Comparison of ENCODE assay signal across 10 cellular contexts in the genomic region with DNA sequence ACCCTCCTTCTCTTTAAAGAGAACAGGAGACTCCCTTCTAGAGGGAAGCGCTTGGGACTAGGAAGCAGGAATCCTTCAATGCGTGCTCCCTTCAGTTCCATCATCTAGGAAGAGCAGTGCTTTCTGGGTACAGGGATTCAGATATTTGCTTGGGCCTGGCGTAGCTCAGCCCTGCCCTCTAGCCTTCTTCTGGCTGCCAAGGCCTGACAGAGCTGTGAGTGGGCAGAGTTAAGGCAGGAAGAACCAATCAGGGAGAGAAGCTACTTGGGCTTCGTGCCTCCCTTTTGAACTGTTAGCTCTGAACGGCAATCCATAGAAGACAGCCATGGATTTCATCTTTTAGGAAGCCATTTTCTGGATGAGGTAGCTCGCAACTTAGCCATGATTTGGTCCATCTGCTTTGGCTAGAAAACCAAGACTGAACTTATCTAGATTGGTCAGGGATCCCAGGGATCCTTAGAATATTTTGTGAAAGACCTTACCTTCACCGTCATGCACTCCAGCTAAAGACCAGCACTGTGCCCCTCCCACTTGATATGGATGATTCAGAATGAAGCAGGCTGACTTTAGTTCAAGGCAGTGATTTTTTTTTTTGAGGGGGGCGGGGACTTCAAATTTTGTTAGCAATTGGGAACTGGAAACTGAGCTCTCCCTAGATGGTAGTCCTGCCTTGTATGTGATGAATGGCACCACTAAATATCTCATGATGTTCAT. TPM values are rescaled to one million over a fixed set of nuclear protein-coding genes. Genes with fewer than 3 reads are reported as not detected.
A peak's percentile ranks its signal among the peaks of the same experiment; 100 is the strongest.
DNase-seq lines count a peak whose midpoint lies in the region; ATAC-seq and TF ChIP-seq lines count a peak whose summit lies in the region.
"Had no signal": no experiment of that assay in that cellular context is flagged by ENCODE, and none has a peak within 500 bp of the region (broad histone marks: within the 10 kb centered on the region; RNA-seq: fewer than 3 reads in every experiment).

No MANE protein-coding gene starts in this region.

- peaks cover 27% of the 10 kb centered on the region for H3K36me3 Mint-ChIP-seq in activated B cell treated with CpG ODN at 0.5 μM for 24 hours (ENCODE audit: low read depth)

- H3K27me3 ChIP-seq in right lobe of liver (no peaks in the 10 kb centered on the region), SJCRH30 (no peaks in the 10 kb centered on the region)

- H3K36me3 ChIP-seq in right lobe of liver (no peaks in the 10 kb centered on the region), SJCRH30 (no peaks in the 10 kb centered on the region)

- peaks cover 0 to 11% (median 0%) of the 10 kb centered on the region in 4 donors for H3K4me1 ChIP-seq in right lobe of liver
- H3K4me1 ChIP-seq in SJCRH30: peaks cover 21% of the 10 kb centered on the region

- no peak overlapping the region for H3K4me3 Mint-ChIP-seq in activated B cell treated with CpG ODN at 0.5 μM for 24 hours

- no peaks in the 10 kb centered on the region for H3K9me3 ChIP-seq in right lobe of liver
- H3K9me3 ChIP-seq in SJCRH30 (replicated peaks): no peaks in the 10 kb centered on the region

- no peak for TF ChIP-seq POLR2A in right lobe of liver (IDR thresholded peaks at IDR 0.05)

- intact Hi-C loops in activated B cell treated with CpG ODN at 0.5 μM for 24 hours (cut with micrococcal nuclease) (no loop called here), left ventricle myocardium superior (cut with micrococcal nuclease) (no loop called here), right lobe of liver (cut with DNase I) (loop anchor here (10.0 kb wide), 1 partner anchor 150 kb away; no protein-coding TSS in a partner anchor)

- WGBS in right lobe of liver (ENCODE audit: insufficient coverage, low coverage, low lambda C conversion rate, missing lambda C conversion rate): 91% methylated on average over 5 of the region's 8 CpGs

- ATAC-seq in activated B cell treated with CpG ODN at 0.5 μM for 24 hours (ENCODE audit: low read depth): no peak
- ATAC-seq in left ventricle myocardium superior: peak; percentile 46
- no peak for ATAC-seq in right lobe of liver

- H3K4me3 ChIP-seq in right lobe of liver (no peak overlapping the region), SJCRH30 (no peak overlapping the region)

- no peaks in the 10 kb centered on the region for H3K27me3 Mint-ChIP-seq in activated B cell treated with CpG ODN at 0.5 μM for 24 hours

- H3K4me1 Mint-ChIP-seq in activated B cell treated with CpG ODN at 0.5 μM for 24 hours: peaks cover 39% of the 10 kb centered on the region

- H3K27ac ChIP-seq in 22Rv1 (peak overlapping the region; percentile 66), right lobe of liver (no peak overlapping the region), SJCRH30 (no peak overlapping the region)

- POLR2A ChIA-PET in activated B cell treated with CpG ODN at 0.5 μM for 24 hours (lab: Charles Lee): interaction anchor here (0.5 to 2.6 kb wide), 4 partner anchors 8 to 278 kb away, joined by 3 to 10 read pairs (median 4); no protein-coding TSS in a partner anchor

- peak; percentile 73 for DNase-seq in Daoy (ENCODE audit: low read depth)
- DNase-seq in activated B cell treated with CpG ODN at 0.5 μM for 24 hours: no peak
- DNase-seq in left ventricle myocardium superior: peak; percentile 62
- DNase-seq in ureter (ENCODE audit: low spot score): no peak
- DNase-seq in right lobe of liver: no peak
- no peak for DNase-seq in SJCRH30
- no peak for DNase-seq in HuH-7 (ENCODE audit: low spot score)
- DNase-seq: activated CD4-positive, alpha-beta T cell treated with anti-CD3 and anti-CD28 coated beads, Interleukin-2, amount 50 U/mL, for 4 hours; NCI-H1694 had no signal

- no peaks in the 10 kb centered on the region for H3K9me3 Mint-ChIP-seq in activated B cell treated with CpG ODN at 0.5 μM for 24 hours

- peak overlapping the region; percentile 41 for H3K27ac Mint-ChIP-seq in activated B cell treated with CpG ODN at 0.5 μM for 24 hours

- CTCF ChIA-PET in activated B cell treated with CpG ODN at 0.5 μM for 24 hours (lab: Charles Lee): interaction anchor here (1.3 to 1.5 kb wide), 3 partner anchors 10 to 306 kb away, joined by 3 to 6 read pairs (median 5); no protein-coding TSS in a partner anchor

- TF ChIP-seq CTCF in 22Rv1 (IDR thresholded peaks at IDR 0.05) (peak; percentile 36; the same call in 1 of the 2 replicates), activated B cell treated with CpG ODN at 0.5 μM for 24 hours (IDR thresholded peaks at IDR 0.05) (no peak), right lobe of liver (IDR thresholded peaks at IDR 0.05) (no peak)

RNA-seq across cellular contexts. Expression of gene CORO6, which starts 2.5 kb away (rescaled TPM):
- total RNA-seq in Daoy (2014; rRNA removed; shearing (Covaris generic)): 0.51 TPM in 1 of 2 replicates, not detected in the other
- total RNA-seq in activated B cell treated with CpG ODN at 0.5 μM for 24 hours (4.1 and 5.1 TPM in 2 replicates), left ventricle myocardium superior (104 TPM), ureter (23.3 TPM), right lobe of liver (1 to 10 TPM in 2 of 6 experiments, under 1 TPM in 4; 0.37 to 5.1 (median 0.81) TPM)
- total RNA-seq in SJCRH30 (2014; rRNA removed; shearing (Covaris generic)): 11.7 and 14.7 TPM in 2 replicates

RNA-seq across cellular contexts. Expression of gene ANKRD13B, which starts 32.3 kb away (rescaled TPM):
- total RNA-seq in Daoy (2014; rRNA removed; shearing (Covaris generic)): 13.1 and 15.8 TPM in 2 replicates
- 3.5 and 5.2 TPM in 2 replicates for total RNA-seq in activated B cell treated with CpG ODN at 0.5 μM for 24 hours
- total RNA-seq in left ventricle myocardium superior: 8.3 TPM
- total RNA-seq in ureter: 7.7 TPM
- total RNA-seq in right lobe of liver: 1 to 10 TPM in 1 of 6 experiments, under 1 TPM in 5; 0.37 to 1.6 (median 0.88) TPM
- 18.1 and 19.2 TPM in 2 replicates for total RNA-seq in SJCRH30 (2014; rRNA removed; shearing (Covaris generic))

RNA-seq across cellular contexts. Expression of gene GIT1, which starts 35.7 kb away (rescaled TPM):
- total RNA-seq in Daoy (2014; rRNA removed; shearing (Covaris generic)): 22.0 and 23.2 TPM in 2 replicates
- total RNA-seq in activated B cell treated with CpG ODN at 0.5 μM for 24 hours (41.7 and 45.3 TPM in 2 replicates), left ventricle myocardium superior (31.5 TPM), ureter (37.1 TPM), right lobe of liver (10 to 100 TPM in 2 of 6 experiments, 1 to 10 TPM in 4; 7.1 to 15.9 (median 8.7) TPM)
- total RNA-seq in SJCRH30 (2014; rRNA removed; shearing (Covaris generic)): 42.4 and 42.6 TPM in 2 replicates

RNA-seq across cellular contexts. Expression of gene TP53I13, which starts 56.7 kb away (rescaled TPM):
- total RNA-seq in Daoy (2014; rRNA removed; shearing (Covaris generic)): 40.2 and 44.8 TPM in 2 replicates
- total RNA-seq in activated B cell treated with CpG ODN at 0.5 μM for 24 hours (65.1 and 71.2 TPM in 2 replicates), left ventricle myocardium superior (40.1 TPM), ureter (44.6 TPM), right lobe of liver (10 to 100 TPM; 16.8 to 52.4 (median 38.4) TPM)
- total RNA-seq in SJCRH30 (2014; rRNA removed; shearing (Covaris generic)): 45.0 and 48.0 TPM in 2 replicates

RNA-seq across cellular contexts. Expression of gene ABHD15, which starts 58.4 kb away (rescaled TPM):
- 2.6 and 4.1 TPM in 2 replicates for total RNA-seq in Daoy (2014; rRNA removed; shearing (Covaris generic))
- total RNA-seq in activated B cell treated with CpG ODN at 0.5 μM for 24 hours: 11.0 and 11.2 TPM in 2 replicates
- 6.4 TPM for total RNA-seq in left ventricle myocardium superior
- 7.8 TPM for total RNA-seq in ureter
- total RNA-seq in right lobe of liver: 10 to 100 TPM in 5 of 6 experiments, 1 to 10 TPM in 1; 7.8 to 27.1 (median 13.7) TPM
- total RNA-seq in SJCRH30 (2014; rRNA removed; shearing (Covaris generic)): 16.2 and 18.5 TPM in 2 replicates

Comparison
In these comparisons a context has a peak if more than half of its experiments do, and no peak if none do; other contexts are left out.
1. DNase-seq: peak in Daoy (single experiment) and left ventricle myocardium superior (single experiment); none in activated B cell treated with CpG ODN at 0.5 μM for 24 hours (single experiment), ureter (single experiment), right lobe of liver (0 of 3), SJCRH30 (0 of 2) and HuH-7 (single experiment).
2. intact Hi-C loops: an anchor here in right lobe of liver (10.0 kb wide); none called in activated B cell treated with CpG ODN at 0.5 μM for 24 hours and left ventricle myocardium superior.